ENCODE assay signal across 15 cellular contexts in genomic region chr12:49874142-49874897, GRCh38. TPM values are rescaled to one million over a fixed set of nuclear protein-coding genes. Genes with fewer than 3 reads are reported as not detected.
A peak's percentile ranks its signal among the peaks of the same experiment; 100 is the strongest.
DNase-seq lines count a peak whose midpoint lies in the region; ATAC-seq and TF ChIP-seq lines count a peak whose summit lies in the region.
"Had no signal": no experiment of that assay in that cellular context is flagged by ENCODE, and none has a peak within 500 bp of the region (broad histone marks: within the 10 kb centered on the region; RNA-seq: fewer than 3 reads in every experiment).

No MANE protein-coding gene starts in this region.

- 79 to 81% methylated on average over 12 of the region's 12 CpGs for WGBS in heart right ventricle, 2 donors
- 77% methylated on average over 11 of the region's 12 CpGs for whole genome bisulfite sequencing in mesenchymal stem cell

- H3K4ac ChIP-seq in mesenchymal stem cell (ENCODE audit: low read depth in 1 of 2, low read length in 2 of 2) = peak overlapping the region; percentile 1 to 18

- H3K9me3 ChIP-seq in right atrium auricular region = no peaks in the 10 kb centered on the region
- no peaks in the 10 kb centered on the region for H3K9me3 ChIP-seq in heart right ventricle
- H3K9me3 ChIP-seq in mesenchymal stem cell (ENCODE audit: control insufficient read depth, low read length) = no peaks in the 10 kb centered on the region

- no peak overlapping the region for H3K4me2 ChIP-seq in mesenchymal stem cell (ENCODE audit: low read length, poor library complexity, severe bottlenecking)

- H2BK5ac ChIP-seq in mesenchymal stem cell (ENCODE audit: low read depth, low read length, poor library complexity, severe bottlenecking) = no peak overlapping the region

- no peak overlapping the region for H4K91ac ChIP-seq in mesenchymal stem cell (ENCODE audit: low read length)

- H3K27ac ChIP-seq in right atrium auricular region (no peak overlapping the region), heart right ventricle (no peak overlapping the region), dorsolateral prefrontal cortex (peak overlapping the region; percentile 45 to 97 (median 90)), mesenchymal stem cell (ENCODE audit: low read length, poor library complexity, severe bottlenecking) (no peak overlapping the region)

- peak overlapping the region in 1 of 2 experiments; percentile 86 for H3K14ac ChIP-seq in mesenchymal stem cell (ENCODE audit: low read length in 2 of 2)

- H3K4me3 ChIP-seq in right atrium auricular region (no peak overlapping the region), heart right ventricle (no peak overlapping the region), dorsolateral prefrontal cortex (peak overlapping the region in 2 of 59 donors; percentile 5 to 15), mesenchymal stem cell (ENCODE audit: insufficient read depth in 1 of 2, low read depth in 1 of 2, low read length in 2 of 2) (no peak overlapping the region)

- no peak overlapping the region for H2AFZ ChIP-seq in mesenchymal stem cell (ENCODE audit: low read depth, low read length)

- H2BK12ac ChIP-seq in mesenchymal stem cell (ENCODE audit: low read length in 2 of 2) = peak overlapping the region in 1 of 2 experiments; percentile 68

- H2BK15ac ChIP-seq in mesenchymal stem cell (ENCODE audit: low read depth, poor library complexity, severe bottlenecking) = peak overlapping the region; percentile 49

- TF ChIP-seq CTCF in right atrium auricular region (IDR thresholded peaks at IDR 0.05) (no peak), heart right ventricle (IDR thresholded peaks at IDR 0.05) (no peak), dorsolateral prefrontal cortex (IDR thresholded peaks at IDR 0.05 in 54 of 56, conservative IDR thresholded peaks at IDR 0.05 in 2 of 56; ENCODE audit: low read depth in 1 of 56, partially characterized antibody in 56 of 56) (peak in 3 of 56 donors; percentile 8 to 16 (median 11))

- H3K36me3 ChIP-seq in right atrium auricular region (no peaks in the 10 kb centered on the region), heart right ventricle (no peaks in the 10 kb centered on the region), mesenchymal stem cell (ENCODE audit: control insufficient read depth in 1 of 2, insufficient read depth in 2 of 2, low read depth in 1 of 2, low read length in 2 of 2) (peaks cover 0 to 6% of the 10 kb centered on the region in 2 experiments)

- H3K9ac ChIP-seq in mesenchymal stem cell (ENCODE audit: low read length) = no peak overlapping the region

- no peak overlapping the region for H3K23ac ChIP-seq in mesenchymal stem cell (ENCODE audit: low read length in 2 of 2)

- H3K27me3 ChIP-seq in right atrium auricular region (no peaks in the 10 kb centered on the region), heart right ventricle (no peaks in the 10 kb centered on the region), dorsolateral prefrontal cortex (no peaks in the 10 kb centered on the region), mesenchymal stem cell (ENCODE audit: control insufficient read depth in 1 of 2, insufficient read depth in 1 of 2, low read length in 2 of 2) (peaks cover 0 to 13% of the 10 kb centered on the region in 2 experiments)

- no peaks in the 10 kb centered on the region for H3K79me1 ChIP-seq in mesenchymal stem cell (replicated peaks; ENCODE audit: low read length, poor library complexity, severe bottlenecking)

- intact Hi-C loops in heart right ventricle (cut with DNase I) (no loop called here), dorsolateral prefrontal cortex (cut with DNase I) (no loop called here)

- H3K18ac ChIP-seq in mesenchymal stem cell (ENCODE audit: low read depth in 1 of 2, low read length in 2 of 2) = peak overlapping the region in 1 of 2 experiments; percentile 35

- H2BK120ac ChIP-seq in mesenchymal stem cell (ENCODE audit: low read depth, low read length) = no peak overlapping the region

- ATAC-seq in heart right ventricle = no peak
- ATAC-seq: activated naive CD8-positive, alpha-beta T cell treated with anti-CD3 and anti-CD28 coated beads, Interleukin-2, amount 50 U/mL, for 24 hours; natural killer cell treated with Interleukin-12 subunit alpha and Interleukin-12 subunit beta and Interleukin-15 and Interleukin-18, amount 100 ng/mL, for 72 hours had no signal

- H3K4me1 ChIP-seq in right atrium auricular region (peaks cover 7 to 31% of the 10 kb centered on the region in 2 donors), heart right ventricle (peaks cover 5 to 27% (median 11%) of the 10 kb centered on the region in 9 donors), mesenchymal stem cell (ENCODE audit: control insufficient read depth, insufficient read depth, low read depth, low read length) (peaks cover 2% of the 10 kb centered on the region)

- H4K8ac ChIP-seq in mesenchymal stem cell (ENCODE audit: low read length) = peak overlapping the region; percentile 45

- DNase-seq in right atrium auricular region (ENCODE audit: low spot score) = peak; percentile 38
- no peak for DNase-seq in heart right ventricle
- peak in 7 of 10 donors; percentile 39 to 82 (median 67) for DNase-seq in dorsolateral prefrontal cortex
- DNase-seq in mesenchymal stem cell = no peak
- DNase-seq in LoVo (ENCODE audit: low spot score) = no peak
- no peak for DNase-seq in activated CD8-positive, alpha-beta memory T cell treated with anti-CD3 and anti-CD28 coated beads, Interleukin-2, amount 50 U/mL, for 48 hours
- DNase-seq in NCI-H446 treated with DMSO at 0.1 percent for 48 hours (lab: John Stamatoyannopoulos, UW) = no peak
- no peak for DNase-seq in cortex of kidney (lab: John Stamatoyannopoulos, UW)
- DNase-seq: activated naive CD8-positive, alpha-beta T cell treated with anti-CD3 and anti-CD28 coated beads, Interleukin-2, amount 50 U/mL, for 24 hours; cerebellar nuclear complex; NCI-H1436 treated with DMSO at 0.1 percent for 48 hours; NCI-H510A; stimulated activated naive CD4-positive, alpha-beta T cell treated with Interleukin-2 at 50 U/mL for 16 hours had no signal

- no peak overlapping the region for H2AK5ac ChIP-seq in mesenchymal stem cell (ENCODE audit: low read length, severe bottlenecking)

RNA-seq across cellular contexts. Expression of gene FAIM2, which starts 29.4 kb away (rescaled TPM):
- total RNA-seq in right atrium auricular region (1 to 10 TPM; 4.6 to 9.8 TPM), heart right ventricle (10 to 100 TPM in 1 of 10 donors, 1 to 10 TPM in 9; 1.2 to 11.3 (median 3.2) TPM), dorsolateral prefrontal cortex (1,000 to 10,000 TPM in 2 of 120 experiments, 100 to 1,000 TPM in 118; 390 to 1,056 (median 722) TPM)
- 10 to 100 TPM in 1 of 2 donors, 1 to 10 TPM in 1; 7.8 to 15.0 TPM for polyA plus RNA-seq in heart right ventricle
- 0.30 TPM for polyA plus RNA-seq in mesenchymal stem cell (2013, experiment 1 of 2)
- polyA plus RNA-seq in mesenchymal stem cell (2013, experiment 2 of 2) = 0.27 TPM
- total RNA-seq: epithelial cell of proximal tubule had no signal

RNA-seq across cellular contexts. Expression of gene BCDIN3D, which starts 31.4 kb away (rescaled TPM):
- total RNA-seq in right atrium auricular region (1 to 10 TPM; 1.8 to 2.0 TPM), heart right ventricle (1 to 10 TPM; 1.1 to 3.9 (median 2.4) TPM), dorsolateral prefrontal cortex (1 to 10 TPM; 2.4 to 8.0 (median 4.3) TPM)
- 1 to 10 TPM; 2.0 TPM for polyA plus RNA-seq in heart right ventricle
- 4.1 TPM for polyA plus RNA-seq in mesenchymal stem cell (2013, experiment 1 of 2)
- 4.4 TPM for polyA plus RNA-seq in mesenchymal stem cell (2013, experiment 2 of 2)

RNA-seq across cellular contexts. Expression of gene NCKAP5L, which starts 46.1 kb away (rescaled TPM):
- total RNA-seq in right atrium auricular region (10 to 100 TPM; 18.6 to 18.7 TPM), heart right ventricle (10 to 100 TPM; 17.3 to 32.1 (median 23.7) TPM), dorsolateral prefrontal cortex (10 to 100 TPM; 17.3 to 37.7 (median 25.5) TPM)
- 10 to 100 TPM; 11.6 to 44.6 TPM for polyA plus RNA-seq in heart right ventricle
- 23.5 TPM for polyA plus RNA-seq in mesenchymal stem cell (2013, experiment 1 of 2)
- polyA plus RNA-seq in mesenchymal stem cell (2013, experiment 2 of 2) = 22.0 TPM

Comparison
In these comparisons a context has a peak if more than half of its experiments do, and no peak if none do; other contexts are left out.
1. DNase-seq: peak in right atrium auricular region (single experiment) and dorsolateral prefrontal cortex (7 of 10); none in heart right ventricle (0 of 2), mesenchymal stem cell (single experiment), LoVo (single experiment), activated CD8-positive, alpha-beta memory T cell treated with anti-CD3 and anti-CD28 coated beads, Interleukin-2, amount 50 U/mL, for 48 hours (single experiment), NCI-H446 treated with DMSO at 0.1 percent for 48 hours (single experiment) and cortex of kidney (single experiment).
2. H3K27ac ChIP-seq: peak in dorsolateral prefrontal cortex (59 of 59); none in right atrium auricular region (0 of 2), heart right ventricle (0 of 10) and mesenchymal stem cell (single experiment).
3. RNA of gene FAIM2, which starts 29.4 kb away (total RNA-seq): 390 to 1,056 TPM in dorsolateral prefrontal cortex; 4.6 to 9.8 TPM in right atrium auricular region and 1.2 to 11.3 TPM in heart right ventricle; every median in the first group is over 10 times any median in the second.